1 cellular context compared by ENCODE assay signal in genomic region chr3:113696658-113697191, GRCh38.
A peak's percentile ranks its signal among the peaks of the same experiment; 100 is the strongest.
TF ChIP-seq lines count a peak whose summit lies in the region.

No MANE protein-coding gene starts in this region.

TF ChIP-seq in IMR-90, 13 proteins besides CTCF, POLR2A, EP300 and RAD21 (continued from another document):
- TF ChIP-seq NFE2L2 (IDR thresholded peaks at IDR 0.05; ENCODE audit: low read depth, low read length): no peak
- TF ChIP-seq MAZ (IDR thresholded peaks at IDR 0.05; ENCODE audit: borderline replicate concordance, low read depth, low read length): peak; percentile 87; the same call in 1 of the 2 replicates
- peak; percentile 32; the same call in 1 of the 2 replicates for TF ChIP-seq FOS (IDR thresholded peaks at IDR 0.05; ENCODE audit: low read depth, low read length)
- TF ChIP-seq MXI1 (IDR thresholded peaks at IDR 0.05; ENCODE audit: borderline replicate concordance, low read depth, low read length): no peak
- no peak for TF ChIP-seq SMC3 (IDR thresholded peaks at IDR 0.05; ENCODE audit: low read depth, low read length)
- 0 out of 2 replicates have a peak, but pooled peaks have one; percentile 38 for TF ChIP-seq RFX5 (IDR thresholded peaks at IDR 0.05; ENCODE audit: low read depth, low read length)
